In genomic region chr10:97533888-97534287, GRCh38 we compare ENCODE assay signal across 32 cellular contexts. TPM values are rescaled to one million over a fixed set of nuclear protein-coding genes. Genes with fewer than 3 reads are reported as not detected.
"Had no signal": no experiment of that assay in that cellular context is flagged by ENCODE, and none has a peak within 500 bp of the region (broad histone marks: within the 10 kb centered on the region; RNA-seq: fewer than 3 reads in every experiment).

No MANE protein-coding gene starts in this region.

- H3K4me1 Mint-ChIP-seq: activated naive CD8-positive, alpha-beta T cell treated with anti-CD3 and anti-CD28 coated beads for 36 hours; naive B cell; T-cell had no signal

- H3K4me3 ChIP-seq: adrenal gland, gastroesophageal sphincter, hepatocyte, left ventricle myocardium inferior, lung, ovary, psoas muscle, sigmoid colon, suprapubic skin, tibial artery had no signal

- H3K4me3 Mint-ChIP-seq: activated naive CD4-positive, alpha-beta T cell treated with anti-CD3 and anti-CD28 coated beads for 36 hours; activated naive CD8-positive, alpha-beta T cell treated with anti-CD3 and anti-CD28 coated beads for 36 hours; naive B cell; nephron progenitor cell; T-cell; T-helper 2 cell treated with Interferon-gamma antibody and Interleukin-4, amounts not matched to agents 5 μg/mL and 100 μg/mL, for 36 hours had no signal

- H3K9me3 Mint-ChIP-seq: activated naive CD4-positive, alpha-beta T cell treated with anti-CD3 and anti-CD28 coated beads for 36 hours; activated naive CD8-positive, alpha-beta T cell treated with anti-CD3 and anti-CD28 coated beads for 36 hours; T-cell; T-helper 2 cell treated with Interferon-gamma antibody and Interleukin-4, amounts not matched to agents 5 μg/mL and 100 μg/mL, for 36 hours had no signal

- H3K27me3 ChIP-seq: adrenal gland, brain microvascular endothelial cell, gastroesophageal sphincter, hepatocyte, neutrophil, ovary, sigmoid colon, suprapubic skin, tibial artery had no signal

- H3K4me1 ChIP-seq: adrenal gland, gastroesophageal sphincter, sigmoid colon had no signal

- H3K36me3 ChIP-seq: adrenal gland, brain microvascular endothelial cell, gastroesophageal sphincter, left ventricle myocardium inferior, ovary, sigmoid colon, suprapubic skin, tibial artery had no signal

- H3K4me2 ChIP-seq: hepatocyte had no signal

- H3K27me3 Mint-ChIP-seq: activated naive CD8-positive, alpha-beta T cell treated with anti-CD3 and anti-CD28 coated beads for 36 hours; T-cell had no signal

- H3K9me3 ChIP-seq: adrenal gland, gastroesophageal sphincter, left ventricle myocardium inferior, neutrophil, ovary, psoas muscle, sigmoid colon, suprapubic skin, tibial artery had no signal

- ATAC-seq: gastroesophageal sphincter, T-cell had no signal

- H3K36me3 Mint-ChIP-seq: activated naive CD8-positive, alpha-beta T cell treated with anti-CD3 and anti-CD28 coated beads for 36 hours; T-cell had no signal

- H2AFZ ChIP-seq: hepatocyte had no signal

- H3K27ac Mint-ChIP-seq: activated naive CD4-positive, alpha-beta T cell treated with anti-CD3 and anti-CD28 coated beads for 36 hours; activated naive CD8-positive, alpha-beta T cell treated with anti-CD3 and anti-CD28 coated beads for 36 hours; naive B cell; T-cell; T-helper 2 cell treated with Interferon-gamma antibody and Interleukin-4, amounts not matched to agents 5 μg/mL and 100 μg/mL, for 36 hours had no signal

- DNase-seq: activated CD4-positive, alpha-beta T cell treated with anti-CD3 and anti-CD28 coated beads for 4 hours; activated CD4-positive, alpha-beta T cell treated with anti-CD3 and anti-CD28 coated beads, Interleukin-2, amount 50 U/mL, for 48 hours; activated CD4-positive, CD25-positive, alpha-beta regulatory T cell; activated CD8-positive, alpha-beta memory T cell treated with anti-CD3 and anti-CD28 coated beads for 24 hours; activated effector memory CD4-positive, alpha-beta T cell treated with Interleukin-2 at 50 U/mL for 16 hours; activated naive CD4-positive, alpha-beta T cell treated with anti-CD3 and anti-CD28 coated beads for 36 hours; activated naive CD8-positive, alpha-beta T cell treated with anti-CD3 and anti-CD28 coated beads for 36 hours; adrenal gland; aorta; brain microvascular endothelial cell; islet precursor cell; left ventricle myocardium inferior; naive B cell; nephron progenitor cell; ovary; psoas muscle; sigmoid colon; small intestine; stimulated activated CD4-positive, alpha-beta T cell treated with anti-CD3 and anti-CD28 coated beads, Interleukin-1b, Interleukin-23, amount 100 ng/mL, for 48 hours; stimulated activated naive CD4-positive, alpha-beta T cell; T-cell; tibial artery had no signal

- H3K27ac ChIP-seq: adrenal gland, brain microvascular endothelial cell, hepatocyte, left ventricle myocardium inferior, neutrophil, ovary, psoas muscle, sigmoid colon, suprapubic skin, tibial artery had no signal

RNA-seq across cellular contexts. Expression of gene ANKRD2, which starts 38.7 kb away (rescaled TPM):
- total RNA-seq: activated naive CD8-positive, alpha-beta T cell treated with anti-CD3 and anti-CD28 coated beads for 36 hours; hepatocyte had no signal
- polyA plus RNA-seq: hepatocyte had no signal

RNA-seq across cellular contexts. Expression of gene HOGA1, which starts 50.3 kb away (rescaled TPM):
- total RNA-seq: activated naive CD4-positive, alpha-beta T cell treated with anti-CD3 and anti-CD28 coated beads for 36 hours; activated naive CD8-positive, alpha-beta T cell treated with anti-CD3 and anti-CD28 coated beads for 36 hours had no signal

RNA-seq across cellular contexts. Expression of gene C10orf62, which starts 55.6 kb away (rescaled TPM):
- total RNA-seq: activated naive CD4-positive, alpha-beta T cell treated with anti-CD3 and anti-CD28 coated beads for 36 hours; activated naive CD8-positive, alpha-beta T cell treated with anti-CD3 and anti-CD28 coated beads for 36 hours; endothelial cell of umbilical vein; fibroblast of lung; fibroblast of villous mesenchyme; gastroesophageal sphincter; sigmoid colon; suprapubic skin; T-cell; urinary bladder had no signal
- polyA plus RNA-seq: endothelial cell of umbilical vein, fibroblast of lung, hepatocyte, lung, ovary, sigmoid colon, small intestine, urinary bladder had no signal
